In genomic region chr9:90773593-90773992, GRCh38 we compare ENCODE assay signal across 9 cellular contexts. TPM values are rescaled to one million over a fixed set of nuclear protein-coding genes. Genes with fewer than 3 reads are reported as not detected.
DNase-seq lines count a peak whose midpoint lies in the region; ATAC-seq, FAIRE-seq and TF ChIP-seq lines count a peak whose summit lies in the region.
"Had no signal": no experiment of that assay in that cellular context is flagged by ENCODE, and none has a peak within 500 bp of the region (broad histone marks: within the 10 kb centered on the region; RNA-seq: fewer than 3 reads in every experiment).

No MANE protein-coding gene starts in this region.

- CTCF ChIA-PET in H1 (lab: Charles Lee; ENCODE audit: partially characterized antibody) = interaction anchor here (0.8 to 1.7 kb wide), 8 partner anchors 9 to 550 kb away, joined by 3 to 7 read pairs (median 3); no protein-coding TSS in a partner anchor

- no peaks in the 10 kb centered on the region for H3K79me1 ChIP-seq in H1 (ENCODE audit: low read depth, low read length)

- H4K91ac ChIP-seq in H1 (replicated peaks; ENCODE audit: insufficient read length, low read length) = no peak overlapping the region

- DNase-seq in NCI-H2171 treated with DMSO at 0.1 percent for 48 hours (lab: John Stamatoyannopoulos, UW) = peak; percentile 14
- no peak for DNase-seq in NCI-H2171 (lab: John Stamatoyannopoulos, UW)
- DNase-seq in NAMALWA (ENCODE audit: low spot score) = peak; percentile 65
- no peak for DNase-seq in H1 (ENCODE audit: low read depth in 1 of 2, low spot score in 2 of 2)
- DNase-seq in retina = peak; percentile 25
- DNase-seq in activated T-cell treated with anti-CD3 and anti-CD28 coated beads, Interleukin-2, amount 50 U/mL, for 4 hours = no peak
- no peak for DNase-seq in NCI-H1694 treated with DMSO at 0.1 percent for 48 hours (lab: John Stamatoyannopoulos, UW)
- DNase-seq: cerebellar nuclear complex had no signal

- H3K79me2 ChIP-seq in H1 (ENCODE audit: control insufficient read depth in 1 of 2, insufficient read depth in 2 of 2, low read length in 2 of 2) = no peaks in the 10 kb centered on the region

- TF ChIP-seq EP300 in H1 (IDR thresholded peaks at IDR 0.05; ENCODE audit: borderline replicate concordance in 1 of 2, low read depth in 2 of 2, low read length in 2 of 2) = no peak

- H4K20me1 ChIP-seq in H1 (replicated peaks in 1 of 2; ENCODE audit: control insufficient read depth in 1 of 2, insufficient read depth in 2 of 2, low read length in 2 of 2) = no peaks in the 10 kb centered on the region

- peak; percentile 47 to 55 (median 53) for TF ChIP-seq CTCF in H1 (IDR thresholded peaks at IDR 0.05; ENCODE audit: control extremely low read depth in 1 of 3, insufficient read depth in 1 of 3, low read depth in 1 of 3, low read length in 3 of 3)

- no peak overlapping the region for H4K8ac ChIP-seq in H1 (ENCODE audit: extremely low read depth, insufficient read depth, low read length)

- no peak overlapping the region for H3K23ac ChIP-seq in H1 (ENCODE audit: insufficient read length)

- TF ChIP-seq POLR2A in H1 (IDR thresholded peaks at IDR 0.05; ENCODE audit: control extremely low read depth in 1 of 2, low read depth in 2 of 2, low read length in 2 of 2) = no peak

- H3K56ac ChIP-seq in H1 (replicated peaks; ENCODE audit: insufficient read length, low read depth, low read length) = no peak overlapping the region

- peaks cover 17 to 24% of the 10 kb centered on the region in 2 experiments for H3K9me3 ChIP-seq in H1 (ENCODE audit: insufficient read depth in 2 of 2, low read depth in 1 of 2, low read length in 1 of 2)

- no peaks in the 10 kb centered on the region for H3K36me3 ChIP-seq in H1 (ENCODE audit: control insufficient read depth in 2 of 4, insufficient read depth in 4 of 4, low read length in 3 of 4)

- H3K36me3 Mint-ChIP-seq in activated T-cell treated with anti-CD3 and anti-CD28 coated beads, Interleukin-2, amount 50 U/mL, for 4 hours (ENCODE audit: insufficient read depth) = no peaks in the 10 kb centered on the region

- H3K4me3 ChIP-seq in H1 (ENCODE audit: extremely low read depth in 1 of 4, insufficient read depth in 2 of 4, low read depth in 3 of 4, low read length in 4 of 4) = no peak overlapping the region

- no peak overlapping the region for H3K27ac ChIP-seq in H1 (ENCODE audit: low read depth, low read length)

- 100% methylated on average over 1 of the region's 1 CpG; no CpG with 5 or more reads in 1 of the 2 experiments for WGBS in H1 (ENCODE audit: extremely low coverage in 1 of 2, insufficient coverage in 1 of 2, insufficient read length in 1 of 2, insufficient replicate concordance in 2 of 2, low coverage in 1 of 2, low lambda C conversion rate in 2 of 2, missing lambda C conversion rate in 1 of 2), 2 experiments

- no peak overlapping the region for H3K4me2 ChIP-seq in H1 (ENCODE audit: insufficient read depth in 1 of 2, low read depth in 2 of 2, low read length in 2 of 2)

- H2BK120ac ChIP-seq in H1 (replicated peaks; ENCODE audit: low read depth, low read length) = no peak overlapping the region

- POLR2A ChIA-PET in H1 (lab: Charles Lee; ENCODE audit: partially characterized antibody) = no interaction called here

- H3K27me3 ChIP-seq in H1 (replicated peaks in 1 of 4; ENCODE audit: control insufficient read depth in 3 of 4, extremely low read depth in 1 of 4, insufficient read depth in 3 of 4, low read length in 3 of 4) = no peaks in the 10 kb centered on the region

- no peak overlapping the region for H3K14ac ChIP-seq in H1 (ENCODE audit: insufficient read length)

- H3K4me1 ChIP-seq in H1 (replicated peaks in 1 of 4; ENCODE audit: control insufficient read depth in 3 of 4, insufficient read depth in 4 of 4, low read length in 3 of 4) = peaks cover 0 to 2% (median under 1%) of the 10 kb centered on the region in 4 experiments; a peak in 3 of 7 replicates

- H2AFZ ChIP-seq in H1 (ENCODE audit: low read length) = no peak overlapping the region

- peak; percentile 70 to 77 for TF ChIP-seq RAD21 in H1 (IDR thresholded peaks at IDR 0.05 in 1 of 2, conservative IDR thresholded peaks at IDR 0.05 in 1 of 2; ENCODE audit: low read depth in 2 of 2, low read length in 2 of 2)

- no peak overlapping the region for H4K5ac ChIP-seq in H1 (ENCODE audit: insufficient read length, low read depth, low read length)

- no peak overlapping the region for H3K9ac ChIP-seq in H1 (replicated peaks in 1 of 4; ENCODE audit: extremely low read depth in 1 of 4, low read depth in 3 of 4, low read length in 3 of 4)

- H3K4me1 Mint-ChIP-seq in activated T-cell treated with anti-CD3 and anti-CD28 coated beads, Interleukin-2, amount 50 U/mL, for 4 hours (ENCODE audit: low read depth) = no peaks in the 10 kb centered on the region

- H2AK5ac ChIP-seq in H1 (ENCODE audit: low read depth, low read length) = no peak overlapping the region

- H3K4ac ChIP-seq in H1 (replicated peaks; ENCODE audit: insufficient read length, low read depth, low read length) = no peak overlapping the region

- no peak overlapping the region for H2BK15ac ChIP-seq in H1 (ENCODE audit: low read length)

- no peak overlapping the region for H2BK5ac ChIP-seq in H1 (ENCODE audit: low read depth, low read length)

- H2BK20ac ChIP-seq in H1 (ENCODE audit: low read length) = no peak overlapping the region

- peaks cover 22% of the 10 kb centered on the region for H3K27me3 Mint-ChIP-seq in activated T-cell treated with anti-CD3 and anti-CD28 coated beads, Interleukin-2, amount 50 U/mL, for 4 hours (ENCODE audit: low read depth)

- no peak overlapping the region for H3K18ac ChIP-seq in H1 (ENCODE audit: extremely low read depth, low read length)

- peak; percentile 28 for FAIRE-seq in H1 (lab: Jason Lieb, UNC)

- no peaks in the 10 kb centered on the region for H3K23me2 ChIP-seq in H1 (ENCODE audit: low read depth, low read length)

- no peaks in the 10 kb centered on the region for H3K9me3 Mint-ChIP-seq in activated T-cell treated with anti-CD3 and anti-CD28 coated beads, Interleukin-2, amount 50 U/mL, for 4 hours

- ATAC-seq in GM18519 (IDR thresholded peaks at IDR 0.05; ENCODE audit: low FRiP score, unreplicated experiment) = no peak
- no peak for ATAC-seq in activated T-cell treated with anti-CD3 and anti-CD28 coated beads, Interleukin-2, amount 50 U/mL, for 4 hours

- no peak overlapping the region for H3K4me3 Mint-ChIP-seq in activated T-cell treated with anti-CD3 and anti-CD28 coated beads, Interleukin-2, amount 50 U/mL, for 4 hours

- H2BK12ac ChIP-seq in H1 (ENCODE audit: low read depth, low read length) = no peak overlapping the region; the same call in 1 of the 2 replicates

TF ChIP-seq in H1, 55 proteins besides CTCF, POLR2A, EP300 and RAD21:
- TF ChIP-seq ASH2L (IDR thresholded peaks at IDR 0.05; ENCODE audit: low read length) (no peak), NRF1 (IDR thresholded peaks at IDR 0.05; ENCODE audit: low read depth, low read length) (no peak), ATF3 (IDR thresholded peaks at IDR 0.05; ENCODE audit: insufficient read depth, low read depth, low read length) (no peak), BCL11A (IDR thresholded peaks at IDR 0.05; ENCODE audit: low read depth in 2 of 2, low read length in 2 of 2) (no peak), CHD1 (IDR thresholded peaks at IDR 0.05; ENCODE audit: low read depth, low read length) (no peak), BACH1 (IDR thresholded peaks at IDR 0.05; ENCODE audit: low read length) (no peak), TEAD4 (IDR thresholded peaks at IDR 0.05; ENCODE audit: low read depth, low read length) (no peak), EZH2 (IDR thresholded peaks at IDR 0.05; ENCODE audit: low read depth, low read length, severe bottlenecking) (no peak), RFX5 (IDR thresholded peaks at IDR 0.05; ENCODE audit: borderline replicate concordance, low read depth, low read length) (no peak), HDAC6 (IDR thresholded peaks at IDR 0.05; ENCODE audit: low read depth, low read length) (no peak), JUN (IDR thresholded peaks at IDR 0.05; ENCODE audit: low read depth, low read length) (no peak), E2F6 (IDR thresholded peaks at IDR 0.05) (no peak), KDM5A (IDR thresholded peaks at IDR 0.05; ENCODE audit: low read length) (no peak), TAF1 (IDR thresholded peaks at IDR 0.05; ENCODE audit: low read depth, low read length) (no peak), SRF (IDR thresholded peaks at IDR 0.05; ENCODE audit: low read depth, low read length) (no peak), TAF7 (optimal IDR thresholded peaks at IDR 0.05; ENCODE audit: borderline replicate concordance, low read depth, low read length) (no peak), SP2 (IDR thresholded peaks at IDR 0.05; ENCODE audit: low read length) (no peak), HDAC2 (IDR thresholded peaks at IDR 0.05; ENCODE audit: borderline replicate concordance in 1 of 2, low read depth in 2 of 2, low read length in 2 of 2) (no peak)

RNA-seq across cellular contexts. Expression of gene SYK, which starts 28.0 kb away (rescaled TPM):
- 4.4 and 5.6 TPM in 2 replicates for total RNA-seq in H1 (2021; fragmentation: NEBNext Ultra II Directional; extraction: Animal tissue kit (Norgen Biotek cat#: 25700))
- polyA plus RNA-seq in H1 (2011; rRNA removed) = 1.5 and 1.9 TPM in 2 replicates
- polyA plus RNA-seq in H1 (2011; cell fraction: cytosol; rRNA removed) = 1.2 TPM
- polyA plus RNA-seq in H1 (2011; cell fraction: nucleus; rRNA removed) = 4.9 TPM
- 2.8 to 4.4 TPM (median 3.4 TPM) in 4 replicates for polyA plus RNA-seq in H1 (2012, experiment 1 of 2)
- polyA plus RNA-seq in H1 (2012, experiment 2 of 2) = 1.1 TPM
- 2.9 TPM for polyA plus RNA-seq in H1 (2013, experiment 1 of 2)
- 3.4 TPM for polyA plus RNA-seq in H1 (2013, experiment 2 of 2)
- polyA minus RNA-seq in H1 (2011; rRNA and poly(A)+ RNA removed) = 1.7 and 2.4 TPM in 2 replicates
- polyA minus RNA-seq in H1 (2011; cell fraction: cytosol; rRNA and poly(A)+ RNA removed) = 2.3 TPM
- 3.9 TPM for polyA minus RNA-seq in H1 (2011; cell fraction: nucleus; rRNA and poly(A)+ RNA removed)
- total RNA-seq in activated T-cell treated with anti-CD3 and anti-CD28 coated beads, Interleukin-2, amount 50 U/mL, for 4 hours = 1 to 10 TPM in 1 of 3 donors, under 1 TPM in 2; 0.48 to 3.8 (median 0.63) TPM

Comparison
In these comparisons a context has a peak if more than half of its experiments do, and no peak if none do; other contexts are left out.
1. DNase-seq: peak in NCI-H2171 treated with DMSO at 0.1 percent for 48 hours (single experiment), NAMALWA (single experiment) and retina (single experiment); none in NCI-H2171 (single experiment), H1 (0 of 2), activated T-cell treated with anti-CD3 and anti-CD28 coated beads, Interleukin-2, amount 50 U/mL, for 4 hours (single experiment) and NCI-H1694 treated with DMSO at 0.1 percent for 48 hours (single experiment).